12 cellular contexts compared by ENCODE assay signal in genomic region chr1:36253463-36253862, GRCh38. TPM values are rescaled to one million over a fixed set of nuclear protein-coding genes. Genes with fewer than 3 reads are reported as not detected.
A peak's percentile ranks its signal among the peaks of the same experiment; 100 is the strongest.
DNase-seq lines count a peak whose midpoint lies in the region; ATAC-seq and TF ChIP-seq lines count a peak whose summit lies in the region.
"Had no signal": no experiment of that assay in that cellular context is flagged by ENCODE, and none has a peak within 500 bp of the region (broad histone marks: within the 10 kb centered on the region; RNA-seq: fewer than 3 reads in every experiment).

No MANE protein-coding gene starts in this region.

- no peak for ATAC-seq in HG03432 (IDR thresholded peaks at IDR 0.05; ENCODE audit: unreplicated experiment)
- ATAC-seq: mucosa of descending colon had no signal

- H2AFZ ChIP-seq in ACC112 (ENCODE audit: low read length, unreplicated experiment), result no peak overlapping the region

- DNase-seq in EH (ENCODE audit: low read depth), result peak; percentile 55
- DNase-seq in astrocyte of the hippocampus (ENCODE audit: low read depth, low spot score), result peak; percentile 56
- peak; percentile 63 for DNase-seq in kidney epithelial cell (ENCODE audit: low read depth)
- DNase-seq in MV-4-11 (lab: John Stamatoyannopoulos, UW), result no peak
- no peak for DNase-seq in NCI-H128 (lab: John Stamatoyannopoulos, UW; ENCODE audit: unreplicated experiment)
- DNase-seq in NOMO-1 (lab: John Stamatoyannopoulos, UW; ENCODE audit: unreplicated experiment in 2 of 2), result no peak
- DNase-seq: adrenal gland, mucosa of descending colon, OCI-M1, T1000 had no signal

- peaks cover 97% of the 10 kb centered on the region for H3K79me2 ChIP-seq in ACC112 (ENCODE audit: control insufficient read depth, insufficient read depth, low read length, unreplicated experiment)

- H3K4me1 ChIP-seq in ACC112 (ENCODE audit: control insufficient read depth, insufficient read depth, low read length, unreplicated experiment), result peaks cover 56% of the 10 kb centered on the region

- H3K27me3 ChIP-seq in ACC112 (ENCODE audit: insufficient read depth, low read length), result no peaks in the 10 kb centered on the region
- no peaks in the 10 kb centered on the region for H3K27me3 ChIP-seq in kidney epithelial cell (ENCODE audit: control insufficient read depth, insufficient read depth, low read length)
- H3K27me3 ChIP-seq: adrenal gland had no signal

- TF ChIP-seq CTCF in kidney epithelial cell (IDR thresholded peaks at IDR 0.05; ENCODE audit: insufficient read depth, low read length, poor library complexity, severe bottlenecking), result no peak

- peak overlapping the region; percentile 28; the same call in 1 of the 2 replicates for H3K27ac ChIP-seq in ACC112 (ENCODE audit: low read depth, low read length)

- peaks cover 4% of the 10 kb centered on the region; the same call in 1 of the 2 replicates for H3K36me3 ChIP-seq in ACC112 (ENCODE audit: insufficient read depth, low read length)
- H3K36me3 ChIP-seq in kidney epithelial cell (ENCODE audit: control insufficient read depth, insufficient read depth, low read length), result no peaks in the 10 kb centered on the region
- H3K36me3 ChIP-seq: adrenal gland had no signal

- no peak overlapping the region for H3K4me3 ChIP-seq in ACC112 (ENCODE audit: low read depth, low read length)
- no peak overlapping the region for H3K4me3 ChIP-seq in kidney epithelial cell (ENCODE audit: low read depth, low read length)
- H3K4me3 ChIP-seq: adrenal gland, mucosa of descending colon had no signal

RNA-seq across cellular contexts. Expression of gene THRAP3, which starts 29.2 kb away (rescaled TPM):
- total RNA-seq in kidney epithelial cell, result 101 and 105 TPM in 2 replicates

RNA-seq across cellular contexts. Expression of gene SH3D21, which starts 52.7 kb away (rescaled TPM):
- total RNA-seq in kidney epithelial cell, result 1.7 and 1.9 TPM in 2 replicates

Comparison
In these comparisons a context has a peak if more than half of its experiments do, and no peak if none do; other contexts are left out.
1. DNase-seq: peak in EH (single experiment), astrocyte of the hippocampus (single experiment) and kidney epithelial cell (single experiment); none in MV-4-11 (single experiment), NCI-H128 (single experiment) and NOMO-1 (0 of 2).